In the genomic region with DNA sequence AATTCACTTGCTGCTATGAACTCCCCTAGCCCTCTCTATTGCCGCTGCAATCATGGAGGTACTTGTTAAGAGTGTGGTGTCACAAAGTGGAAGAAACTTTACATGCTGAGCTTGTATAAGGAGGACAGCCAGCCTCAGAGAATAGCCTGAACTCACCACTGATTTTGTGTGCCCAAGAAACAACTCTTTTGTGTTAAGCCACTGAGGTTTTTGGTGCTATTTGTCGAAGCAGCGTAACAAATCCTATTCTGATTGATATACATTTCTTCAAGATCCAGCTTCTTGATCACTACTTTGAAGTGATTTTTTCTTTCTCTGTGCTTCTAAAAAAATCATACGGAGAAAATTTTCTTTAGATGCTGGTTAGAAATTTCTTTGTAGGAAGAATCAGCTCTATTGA, we compare ENCODE assay signal across 20 cellular contexts.
"Had no signal": no experiment of that assay in that cellular context is flagged by ENCODE, and none has a peak within 500 bp of the region (broad histone marks: within the 10 kb centered on the region; RNA-seq: fewer than 3 reads in every experiment).

No MANE protein-coding gene starts in this region.

- ATAC-seq: foreskin keratinocyte, left cardiac atrium, left ventricle myocardium superior, lower lobe of right lung had no signal

- H3K4me3 ChIP-seq: esophagus muscularis mucosa, heart right ventricle, left lung, lower lobe of right lung had no signal

- H3K27ac ChIP-seq: esophagus muscularis mucosa, foreskin keratinocyte, heart right ventricle, left lung, lower lobe of right lung had no signal

- H3K27ac Mint-ChIP-seq: dendritic cell treated with granulocyte-macrophage colony-stimulating factor and Interleukin-4, amounts not matched to agents 40 ng/mL and 50 ng/mL, for 4 days had no signal

- H3K4me3 Mint-ChIP-seq: dendritic cell treated with granulocyte-macrophage colony-stimulating factor and Interleukin-4, amounts not matched to agents 40 ng/mL and 50 ng/mL, for 4 days had no signal

- H3K4me1 ChIP-seq: foreskin keratinocyte, left lung, lower lobe of right lung had no signal

- H3K27me3 ChIP-seq: esophagus muscularis mucosa, foreskin keratinocyte, heart right ventricle, left lung had no signal

- H3K9me3 ChIP-seq: esophagus muscularis mucosa, heart right ventricle, left lung, lower lobe of right lung had no signal

- FAIRE-seq: colon, endothelial cell of umbilical vein, frontal cortex, islet of Langerhans, keratinocyte had no signal

- H3K27me3 Mint-ChIP-seq: dendritic cell treated with granulocyte-macrophage colony-stimulating factor and Interleukin-4, amounts not matched to agents 40 ng/mL and 50 ng/mL, for 4 days had no signal

- H3K36me3 ChIP-seq: heart right ventricle, left lung, lower lobe of right lung had no signal

- DNase-seq: cortex of kidney; effector CD4-positive, alpha-beta T cell; effector memory CD4-positive, alpha-beta T cell; foreskin keratinocyte; glutamatergic neuron; heart right ventricle; hippocampal formation; left cardiac atrium; left lung; left ventricle myocardium superior; lower lobe of right lung; mesenchymal stem cell; midbrain had no signal
